In genomic region chr13:94201022-94201421, GRCh38 we compare ENCODE assay signal across 23 cellular contexts.
DNase-seq lines count a peak whose midpoint lies in the region; ATAC-seq, FAIRE-seq and TF ChIP-seq lines count a peak whose summit lies in the region.
"Had no signal": no experiment of that assay in that cellular context is flagged by ENCODE, and none has a peak within 500 bp of the region (broad histone marks: within the 10 kb centered on the region; RNA-seq: fewer than 3 reads in every experiment).

No MANE protein-coding gene starts in this region.

- no peak overlapping the region for H3K4me3 Mint-ChIP-seq in naive thymus-derived CD4-positive, alpha-beta T cell

- DNase-seq in AG04450 (ENCODE audit: low read depth, low spot score) (no peak), NCI-H460 (ENCODE audit: extremely low read depth, low read depth) (peak; percentile 17), dermis microvascular lymphatic vessel endothelial cell (ENCODE audit: low read depth in 2 of 2) (peak; percentile 52 to 59), inferior parietal cortex (ENCODE audit: extremely low spot score) (no peak), DMS53 treated with DMSO at 0.1 percent for 48 hours (lab: John Stamatoyannopoulos, UW; ENCODE audit: unreplicated experiment) (no peak), GM19239 (ENCODE audit: insufficient read length, low spot score) (no peak)
- no peak for DNase-seq in naive thymus-derived CD4-positive, alpha-beta T cell
- DNase-seq: AML-193; C1 segment of cervical spinal cord; Calu3; CD4-positive, alpha-beta memory T cell; COR-L47; DMS153; DMS79; EL; GDM1; GM23248; H7; HCEC 1CT had no signal

- H3K36me3 Mint-ChIP-seq in naive thymus-derived CD4-positive, alpha-beta T cell = peaks cover 0 to 3% (median 0%) of the 10 kb centered on the region in 5 donors
- H3K36me3 Mint-ChIP-seq: CD4-positive, alpha-beta memory T cell had no signal

- H3K9me3 Mint-ChIP-seq in naive thymus-derived CD4-positive, alpha-beta T cell = peaks cover 0 to 3% (median 0%) of the 10 kb centered on the region in 11 donors
- H3K9me3 Mint-ChIP-seq: CD4-positive, alpha-beta memory T cell had no signal

- no peaks in the 10 kb centered on the region for H3K4me1 ChIP-seq in naive thymus-derived CD4-positive, alpha-beta T cell (ENCODE audit: control insufficient read depth in 2 of 2, insufficient read depth in 2 of 2, low read length in 2 of 2)

- H3K27me3 ChIP-seq in AG04450 (ENCODE audit: control insufficient read depth, insufficient read depth, low read length) = no peaks in the 10 kb centered on the region
- H3K27me3 ChIP-seq in naive thymus-derived CD4-positive, alpha-beta T cell (ENCODE audit: control insufficient read depth in 2 of 2, insufficient read depth in 2 of 2, low read length in 2 of 2) = no peaks in the 10 kb centered on the region

- intact Hi-C loops in naive thymus-derived CD4-positive, alpha-beta T cell (cut with micrococcal nuclease) = no loop called here

- peaks cover 0 to 5% (median 0%) of the 10 kb centered on the region in 7 donors for H3K4me1 Mint-ChIP-seq in naive thymus-derived CD4-positive, alpha-beta T cell

- H3K27ac ChIP-seq in AG04450 (ENCODE audit: low read depth, low read length) = peak overlapping the region; percentile 4
- H3K27ac ChIP-seq in naive thymus-derived CD4-positive, alpha-beta T cell (ENCODE audit: low read depth, low read length) = no peak overlapping the region
- H3K27ac ChIP-seq: GM23248 had no signal

- no peaks in the 10 kb centered on the region for H3K36me3 ChIP-seq in naive thymus-derived CD4-positive, alpha-beta T cell (ENCODE audit: control insufficient read depth in 2 of 3, insufficient read depth in 3 of 3, low read length in 3 of 3)

- CTCF ChIA-PET in AG04450 (lab: Charles Lee) = no interaction called here
- CTCF ChIA-PET in naive thymus-derived CD4-positive, alpha-beta T cell (lab: Charles Lee) = no interaction called here

- H3K9me3 ChIP-seq in AG04450 (ENCODE audit: control insufficient read depth, insufficient read depth, low read length) = no peaks in the 10 kb centered on the region
- H3K9me3 ChIP-seq in naive thymus-derived CD4-positive, alpha-beta T cell (ENCODE audit: control insufficient read depth in 2 of 3, low read length in 3 of 3) = no peaks in the 10 kb centered on the region

- no peak for FAIRE-seq in GM19239 (lab: Jason Lieb, UNC)
- FAIRE-seq: A204.1, GM12878, H1 had no signal

- peak overlapping the region in 1 of 9 donors; percentile 22 for H3K27ac Mint-ChIP-seq in naive thymus-derived CD4-positive, alpha-beta T cell
- H3K27ac Mint-ChIP-seq: CD4-positive, alpha-beta memory T cell had no signal

- peaks cover 0 to 2% (median 0%) of the 10 kb centered on the region in 5 donors for H3K27me3 Mint-ChIP-seq in naive thymus-derived CD4-positive, alpha-beta T cell
- H3K27me3 Mint-ChIP-seq: CD4-positive, alpha-beta memory T cell had no signal

- TF ChIP-seq CTCF in AG04450 (IDR thresholded peaks at IDR 0.05; ENCODE audit: low read depth, low read length) = no peak

- no peak overlapping the region for H3K4me3 ChIP-seq in AG04450 (ENCODE audit: low read depth, low read length)
- no peak overlapping the region for H3K4me3 ChIP-seq in naive thymus-derived CD4-positive, alpha-beta T cell (ENCODE audit: low read length)
- H3K4me3 ChIP-seq: GM12878, GM23248 had no signal

- POLR2A ChIA-PET in AG04450 (lab: Yijun Ruan, JAX) = no interaction called here
- POLR2A ChIA-PET in naive thymus-derived CD4-positive, alpha-beta T cell (lab: Charles Lee) = no interaction called here

- ATAC-seq in naive thymus-derived CD4-positive, alpha-beta T cell = peak; percentile 71
- ATAC-seq in HG03354 (IDR thresholded peaks at IDR 0.05; ENCODE audit: poor library complexity, severe bottlenecking, unreplicated experiment) = no peak
- ATAC-seq: GM12878 had no signal

Comparison
In these comparisons a context has a peak if more than half of its experiments do, and no peak if none do; other contexts are left out.
1. DNase-seq: peak in NCI-H460 (single experiment) and dermis microvascular lymphatic vessel endothelial cell (2 of 2); none in AG04450 (single experiment), naive thymus-derived CD4-positive, alpha-beta T cell (0 of 9), inferior parietal cortex (single experiment), DMS53 treated with DMSO at 0.1 percent for 48 hours (single experiment) and GM19239 (single experiment).